8 cellular contexts compared by ENCODE assay signal in genomic region chr11:22703040-22703439, GRCh38. TPM values are rescaled to one million over a fixed set of nuclear protein-coding genes. Genes with fewer than 3 reads are reported as not detected.
A peak's percentile ranks its signal among the peaks of the same experiment; 100 is the strongest.
DNase-seq lines count a peak whose midpoint lies in the region; ATAC-seq and TF ChIP-seq lines count a peak whose summit lies in the region.

No MANE protein-coding gene starts in this region.

- peak; percentile 29 for DNase-seq in Calu3
- DNase-seq in HEK293T (ENCODE audit: extremely low spot score): peak; percentile 39
- DNase-seq in PC-3: peak; percentile 76
- DNase-seq in fibroblast of lung (ENCODE audit: low read depth in 2 of 2): peak; percentile 51 to 88
- DNase-seq in renal cortical epithelial cell (ENCODE audit: low read depth): peak; percentile 89
- no peak for DNase-seq in T-helper 17 cell
- no peak for DNase-seq in D341Med (ENCODE audit: low spot score)

- H3K4me1 Mint-ChIP-seq in Calu3 (ENCODE audit: low read depth, unreplicated experiment) (peaks cover 34% of the 10 kb centered on the region), T-helper 17 cell (no peaks in the 10 kb centered on the region)

- TF ChIP-seq CTCF in Calu3 (IDR thresholded peaks at IDR 0.05; ENCODE audit: unreplicated experiment): no peak
- no peak for TF ChIP-seq CTCF in PC-3 (conservative IDR thresholded peaks at IDR 0.05; ENCODE audit: low read depth, low read length)
- no peak for TF ChIP-seq CTCF in fibroblast of lung (conservative IDR thresholded peaks at IDR 0.05 in 1 of 2, IDR thresholded peaks at IDR 0.05 in 1 of 2; ENCODE audit: low read depth in 1 of 2, low read length in 2 of 2)

- peak; percentile 84 for ATAC-seq in PC-3
- ATAC-seq in T-helper 17 cell: no peak
- no peak for ATAC-seq in HG02798 (IDR thresholded peaks at IDR 0.05; ENCODE audit: poor library complexity, unreplicated experiment)

- H3K79me2 ChIP-seq in PC-3 (ENCODE audit: low read length) (no peaks in the 10 kb centered on the region), fibroblast of lung (ENCODE audit: control insufficient read depth, insufficient read depth, low read length) (no peaks in the 10 kb centered on the region)

- H3K4me3 ChIP-seq in PC-3 (ENCODE audit: low read length) (no peak overlapping the region), fibroblast of lung (replicated peaks in 1 of 4; ENCODE audit: control extremely low read depth in 1 of 4, insufficient read depth in 1 of 4, low read depth in 3 of 4, low read length in 4 of 4) (no peak overlapping the region)

- H3K36me3 Mint-ChIP-seq in Calu3 (ENCODE audit: insufficient read depth, unreplicated experiment): no peaks in the 10 kb centered on the region
- H3K36me3 Mint-ChIP-seq in T-helper 17 cell (ENCODE audit: low read depth): no peaks in the 10 kb centered on the region

- H3K27ac Mint-ChIP-seq in Calu3 (ENCODE audit: unreplicated experiment) (peak overlapping the region; percentile 94), T-helper 17 cell (no peak overlapping the region)

- H3K9me3 ChIP-seq in PC-3 (ENCODE audit: low read length) (no peaks in the 10 kb centered on the region), fibroblast of lung (ENCODE audit: control insufficient read depth, insufficient read depth, low read depth, low read length) (no peaks in the 10 kb centered on the region), T-helper 17 cell (ENCODE audit: control insufficient read depth, low read length, poor library complexity, severe bottlenecking) (no peaks in the 10 kb centered on the region)

- 0 out of 2 replicates have a peak overlapping the region, but pooled peaks have one; percentile 10 for H3K4me2 ChIP-seq in PC-3 (ENCODE audit: low read length)
- no peak overlapping the region for H3K4me2 ChIP-seq in fibroblast of lung (ENCODE audit: extremely low read depth, insufficient read depth, low read length)

- H3K4me1 ChIP-seq in PC-3 (ENCODE audit: insufficient read depth, low read length) (peaks cover 11% of the 10 kb centered on the region), fibroblast of lung (ENCODE audit: control insufficient read depth, extremely low read depth, insufficient read depth, low read length) (no peaks in the 10 kb centered on the region)

- CTCF ChIA-PET in Calu3 (lab: Charles Lee): interaction anchor here (0.7 kb wide), 1 partner anchor 13 kb away, joined by 3 read pairs; no protein-coding TSS in a partner anchor
- CTCF ChIA-PET in HEK293T (lab: Yijun Ruan, JAX): no interaction called here
- CTCF ChIA-PET in PC-3 (lab: Charles Lee): no interaction called here

- H3K4me3 Mint-ChIP-seq in Calu3 (ENCODE audit: low read depth, unreplicated experiment) (peak overlapping the region; percentile 51), T-helper 17 cell (no peak overlapping the region)

- no peaks in the 10 kb centered on the region for H3K9me3 Mint-ChIP-seq in Calu3 (ENCODE audit: low read depth, unreplicated experiment)

- no peaks in the 10 kb centered on the region for H3F3A ChIP-seq in PC-3 (ENCODE audit: low read length, unreplicated experiment)

- POLR2A ChIA-PET in HEK293T (lab: Yijun Ruan, JAX): no interaction called here
- POLR2A ChIA-PET in PC-3 (lab: Charles Lee; ENCODE audit: unreplicated experiment): interaction anchor here (0.6 kb wide), 1 partner anchor 302 kb away, joined by 3 read pairs; no protein-coding TSS in a partner anchor

- H3K36me3 ChIP-seq in PC-3 (ENCODE audit: low read depth, low read length): no peaks in the 10 kb centered on the region
- no peaks in the 10 kb centered on the region for H3K36me3 ChIP-seq in fibroblast of lung (ENCODE audit: control insufficient read depth, insufficient read depth, low read length)

- H3K9me2 ChIP-seq in PC-3 (replicated peaks; ENCODE audit: low read length): no peaks in the 10 kb centered on the region

- H3K27ac ChIP-seq in PC-3 (ENCODE audit: low read length) (no peak overlapping the region), fibroblast of lung (ENCODE audit: insufficient read depth, low read length) (no peak overlapping the region)

- BruUV-seq in Calu3 (replicated peaks; lab: Mats Ljungman, UMichigan): no TSS peak
- no TSS peak for BruUV-seq in PC-3 (replicated peaks; lab: Mats Ljungman, UMichigan)

- no peak overlapping the region for H2AFZ ChIP-seq in PC-3 (ENCODE audit: low read length)
- H2AFZ ChIP-seq in fibroblast of lung (ENCODE audit: low read length): no peak overlapping the region

- H3K27me3 ChIP-seq in PC-3 (ENCODE audit: low read length): peaks cover 8% of the 10 kb centered on the region
- H3K27me3 ChIP-seq in fibroblast of lung (ENCODE audit: control insufficient read depth, insufficient read depth, low read length): no peaks in the 10 kb centered on the region

- H3K27me3 Mint-ChIP-seq in Calu3 (ENCODE audit: unreplicated experiment) (no peaks in the 10 kb centered on the region), T-helper 17 cell (no peaks in the 10 kb centered on the region)

- H3K9ac ChIP-seq in PC-3 (ENCODE audit: low read length) (no peak overlapping the region), fibroblast of lung (ENCODE audit: insufficient read depth, low read length) (no peak overlapping the region)

- intact Hi-C loops in Calu3 (cut with micrococcal nuclease; ENCODE audit: unreplicated experiment) (loop anchor here (2.0 kb wide), 1 partner anchor 28 kb away; no protein-coding TSS in a partner anchor), PC-3 (cut with micrococcal nuclease) (no loop called here)

- H4K20me1 ChIP-seq in PC-3 (ENCODE audit: low read length): no peaks in the 10 kb centered on the region
- no peaks in the 10 kb centered on the region for H4K20me1 ChIP-seq in fibroblast of lung (ENCODE audit: control insufficient read depth, extremely low read depth, insufficient read depth, low read length)

TF ChIP-seq in HEK293T, 16 proteins besides CTCF, POLR2A, EP300 and RAD21:
- TF ChIP-seq FOXM1 (IDR thresholded peaks at IDR 0.05; ENCODE audit: borderline replicate concordance) (no peak), CTBP1 (IDR thresholded peaks at IDR 0.05; ENCODE audit: borderline replicate concordance) (peak; percentile 38; the same call in 1 of the 2 replicates)

RNA-seq across cellular contexts. Expression of gene GAS2, which starts 36.6 kb away (rescaled TPM):
- total RNA-seq in Calu3 (2022): 3.8 and 3.9 TPM in 2 replicates
- not detected in 2 replicates for total RNA-seq in PC-3 (2014; rRNA removed)
- 0.77 and 1.2 TPM in 2 replicates for total RNA-seq in fibroblast of lung
- polyA plus RNA-seq in fibroblast of lung: 0.27 and 0.36 TPM in 2 replicates
- 0.24 and 0.59 TPM in 2 replicates for polyA plus RNA-seq in fibroblast of lung (2012)
- polyA minus RNA-seq in fibroblast of lung (ENCODE audit: low replicate concordance): not detected in 2 replicates
- total RNA-seq in renal cortical epithelial cell: 1.0 and 4.4 TPM in 2 replicates
- 1 to 10 TPM; 2.2 to 3.1 TPM for total RNA-seq in T-helper 17 cell

Comparison
In these comparisons a context has a peak if more than half of its experiments do, and no peak if none do; other contexts are left out.
1. DNase-seq: peak in Calu3 (single experiment), HEK293T (single experiment), PC-3 (single experiment), fibroblast of lung (2 of 2) and renal cortical epithelial cell (single experiment); none in T-helper 17 cell (0 of 3) and D341Med (single experiment).